ENCODE assay signal across 8 cellular contexts in genomic region chr11:36510567-36511020, GRCh38. TPM values are rescaled to one million over a fixed set of nuclear protein-coding genes. Genes with fewer than 3 reads are reported as not detected.
A peak's percentile ranks its signal among the peaks of the same experiment; 100 is the strongest.
DNase-seq lines count a peak whose midpoint lies in the region; ATAC-seq and TF ChIP-seq lines count a peak whose summit lies in the region.

No MANE protein-coding gene starts in this region.

- peaks cover 27% of the 10 kb centered on the region for H4K20me1 ChIP-seq in DND-41 (ENCODE audit: insufficient read depth, low read length)

- H3K27me3 ChIP-seq in DND-41 (ENCODE audit: insufficient read depth, low read length, poor library complexity), result no peaks in the 10 kb centered on the region
- no peaks in the 10 kb centered on the region for H3K27me3 ChIP-seq in H7 (ENCODE audit: control insufficient read depth, insufficient read depth, low read length)
- no peaks in the 10 kb centered on the region for H3K27me3 ChIP-seq in WERI-Rb-1 (ENCODE audit: insufficient read depth, low read depth, severe bottlenecking)

- H3K4me1 ChIP-seq in DND-41 (ENCODE audit: insufficient read depth, low read length), result peaks cover 27% of the 10 kb centered on the region

- H3K9ac ChIP-seq in DND-41 (ENCODE audit: low read depth, low read length), result peak overlapping the region; percentile 84

- peaks cover 13% of the 10 kb centered on the region for H3K36me3 ChIP-seq in DND-41 (ENCODE audit: insufficient read depth, low read length)
- H3K36me3 ChIP-seq in H7 (replicated peaks; ENCODE audit: control insufficient read depth, insufficient read depth, low read length), result no peaks in the 10 kb centered on the region
- no peaks in the 10 kb centered on the region for H3K36me3 ChIP-seq in WERI-Rb-1

- H3K9me3 ChIP-seq in DND-41 (ENCODE audit: insufficient read depth, low read length, severe bottlenecking) (no peaks in the 10 kb centered on the region), WERI-Rb-1 (ENCODE audit: severe bottlenecking) (no peaks in the 10 kb centered on the region)

- H3K79me2 ChIP-seq in DND-41 (ENCODE audit: insufficient read depth, low read length), result peaks cover 41% of the 10 kb centered on the region

- no peak for ATAC-seq in DND-41 (ENCODE audit: insufficient read depth, low read depth)
- ATAC-seq in Right ventricle myocardium superior (ENCODE audit: poor library complexity), result peak; percentile 10

- intact Hi-C loops in Right ventricle myocardium superior (cut with DNase I), result no loop called here

- peak overlapping the region; percentile 95 for H2AFZ ChIP-seq in DND-41 (ENCODE audit: low read depth, low read length)

- H3K4me3 ChIP-seq in DND-41 (ENCODE audit: low read depth in 1 of 2, low read length in 2 of 2) (peak overlapping the region; percentile 81 to 97; a peak in 3 of 4 replicates), H7 (ENCODE audit: insufficient read depth, low read depth, low read length) (peak overlapping the region; percentile 92), WERI-Rb-1 (ENCODE audit: low read depth, low read length) (peak overlapping the region; percentile 73), retinal pigment epithelial cell (ENCODE audit: low read length) (peak overlapping the region; percentile 95)

- DNase-seq in DND-41 (no peak), H7 (peak; percentile 49), WERI-Rb-1 (no peak), Right ventricle myocardium superior (no peak), retinal pigment epithelial cell (ENCODE audit: low read depth) (no peak), 8988T (no peak), NCI-H187 (lab: John Stamatoyannopoulos, UW) (no peak), NCI-H1436 (lab: John Stamatoyannopoulos, UW) (no peak)

- H3K27ac ChIP-seq in DND-41 (ENCODE audit: low read length), result peak overlapping the region; percentile 90
- no peak overlapping the region; the same call in 1 of the 2 replicates for H3K27ac ChIP-seq in WERI-Rb-1

- TF ChIP-seq CTCF in DND-41 (IDR thresholded peaks at IDR 0.05; ENCODE audit: borderline replicate concordance, extremely low read depth, low read length, poor library complexity, severe bottlenecking) (no peak), WERI-Rb-1 (IDR thresholded peaks at IDR 0.05; ENCODE audit: low read depth, low read length) (no peak), retinal pigment epithelial cell (conservative IDR thresholded peaks at IDR 0.05; ENCODE audit: low read depth, low read length) (no peak)

- peak overlapping the region; percentile 78 for H3K4me2 ChIP-seq in DND-41 (ENCODE audit: insufficient read depth, low read length)

RNA-seq across cellular contexts. Expression of gene TRAF6, which starts 0.5 kb away (rescaled TPM):
- total RNA-seq in H7 (2014; rRNA removed; shearing (Covaris generic)), result 6.0 and 6.9 TPM in 2 replicates
- 11.1 TPM for total RNA-seq in Right ventricle myocardium superior

RNA-seq across cellular contexts. Expression of gene RAG1, which starts 57.2 kb away (rescaled TPM):
- 0.66 and 1.1 TPM in 2 replicates for total RNA-seq in H7 (2014; rRNA removed; shearing (Covaris generic))
- total RNA-seq in Right ventricle myocardium superior, result 0.81 TPM
